Comparison of ENCODE assay signal across 8 cellular contexts in genomic region chr13:78659450-78660110, GRCh38. TPM values are rescaled to one million over a fixed set of nuclear protein-coding genes. Genes with fewer than 3 reads are reported as not detected.
DNase-seq lines count a peak whose midpoint lies in the region; ATAC-seq, FAIRE-seq and TF ChIP-seq lines count a peak whose summit lies in the region.

No MANE protein-coding gene starts in this region.

- TF ChIP-seq CTCF in activated B cell treated with CpG ODN at 0.5 μM for 24 hours (IDR thresholded peaks at IDR 0.05): no peak

- peak overlapping the region; percentile 91 for H3K4me3 ChIP-seq in skeletal muscle cell (ENCODE audit: low read depth, low read length)

- H3K9me3 Mint-ChIP-seq in activated B cell treated with CpG ODN at 0.5 μM for 24 hours: no peaks in the 10 kb centered on the region

- peaks cover 37% of the 10 kb centered on the region for H3K4me1 Mint-ChIP-seq in activated B cell treated with CpG ODN at 0.5 μM for 24 hours

- H3K4me3 Mint-ChIP-seq in activated B cell treated with CpG ODN at 0.5 μM for 24 hours: peak overlapping the region; percentile 100

- H3K36me3 Mint-ChIP-seq in activated B cell treated with CpG ODN at 0.5 μM for 24 hours (ENCODE audit: low read depth): peaks cover 16% of the 10 kb centered on the region

- CTCF ChIA-PET in activated B cell treated with CpG ODN at 0.5 μM for 24 hours (lab: Charles Lee): interaction anchor here (1.4 kb wide), 1 partner anchor 722 kb away, joined by 3 read pairs; no protein-coding TSS in a partner anchor

- FAIRE-seq in H54 (lab: Jason Lieb, UNC): peak; percentile 33

- peak overlapping the region; percentile 92 for H3K27ac Mint-ChIP-seq in activated B cell treated with CpG ODN at 0.5 μM for 24 hours

- no peak for TF ChIP-seq POLR2A in H54 (IDR thresholded peaks at IDR 0.05; ENCODE audit: low read depth, low read length)

- ATAC-seq in activated B cell treated with CpG ODN at 0.5 μM for 24 hours (ENCODE audit: low read depth): no peak
- peak; percentile 7 for ATAC-seq in left ventricle myocardium superior
- no peak for ATAC-seq in HG02981 (IDR thresholded peaks at IDR 0.05; ENCODE audit: unreplicated experiment)
- ATAC-seq in HG02970 (IDR thresholded peaks at IDR 0.05; ENCODE audit: low FRiP score, unreplicated experiment): no peak
- ATAC-seq in GM21737 (IDR thresholded peaks at IDR 0.05; ENCODE audit: unreplicated experiment): no peak

- intact Hi-C loops in activated B cell treated with CpG ODN at 0.5 μM for 24 hours (cut with micrococcal nuclease): loop anchor here (1.0 to 10.0 kb wide), 9 partner anchors 57 to 1667 kb away; partner anchors contain the start of genes CLN5, POU4F1, RBM26 and SLAIN1
- intact Hi-C loops in left ventricle myocardium superior (cut with micrococcal nuclease): no loop called here

- no peak for DNase-seq in H54 (ENCODE audit: insufficient read length, low spot score)
- no peak for DNase-seq in activated B cell treated with CpG ODN at 0.5 μM for 24 hours
- DNase-seq in left ventricle myocardium superior: no peak
- DNase-seq in skeletal muscle cell (ENCODE audit: low read depth): no peak
- DNase-seq in RKO (ENCODE audit: low spot score): no peak

- no peaks in the 10 kb centered on the region for H3K27me3 Mint-ChIP-seq in activated B cell treated with CpG ODN at 0.5 μM for 24 hours

- POLR2A ChIA-PET in activated B cell treated with CpG ODN at 0.5 μM for 24 hours (lab: Charles Lee): no interaction called here

RNA-seq across cellular contexts. Expression of gene OBI1, which starts 0.6 kb away (rescaled TPM):
- 16.2 and 19.1 TPM in 2 replicates for total RNA-seq in activated B cell treated with CpG ODN at 0.5 μM for 24 hours
- 9.9 TPM for total RNA-seq in left ventricle myocardium superior

RNA-seq across cellular contexts. Expression of gene POU4F1, which starts 56.2 kb away (rescaled TPM):
- total RNA-seq in activated B cell treated with CpG ODN at 0.5 μM for 24 hours (0.04 and 0.07 TPM in 2 replicates), left ventricle myocardium superior (not detected)
